ENCODE assay signal across 8 cellular contexts in genomic region chr1:159211331-159212136, GRCh38. TPM values are rescaled to one million over a fixed set of nuclear protein-coding genes. Genes with fewer than 3 reads are reported as not detected.
A peak's percentile ranks its signal among the peaks of the same experiment; 100 is the strongest.
DNase-seq lines count a peak whose midpoint lies in the region; ATAC-seq and TF ChIP-seq lines count a peak whose summit lies in the region.

No MANE protein-coding gene starts in this region.

- ATAC-seq in GM19452 (IDR thresholded peaks at IDR 0.05; ENCODE audit: unreplicated experiment): no peak

- TF ChIP-seq CTCF in 22Rv1 (IDR thresholded peaks at IDR 0.05): peak; percentile 99
- TF ChIP-seq CTCF in fibroblast of the aortic adventitia (IDR thresholded peaks at IDR 0.05; ENCODE audit: insufficient read depth, low read length): peak; percentile 80

- DNase-seq in GM03348 (ENCODE audit: low spot score) (peak; percentile 30), NCI-H2171 treated with DMSO at 0.1 percent for 48 hours (lab: John Stamatoyannopoulos, UW) (peak; percentile 7), fibroblast of the aortic adventitia (ENCODE audit: low read depth) (peak; percentile 31), renal cortical epithelial cell (ENCODE audit: low read depth) (peak; percentile 79), GM19238 (ENCODE audit: insufficient read length, low spot score) (no peak)
- peak; percentile 45 for DNase-seq in activated CD8-positive, alpha-beta memory T cell treated with anti-CD3 and anti-CD28 coated beads, Interleukin-2, amount 50 U/mL, for 4 hours

- no peak overlapping the region for H3K27ac ChIP-seq in 22Rv1

- H3K4me3 ChIP-seq in fibroblast of the aortic adventitia (ENCODE audit: low read depth, low read length): no peak overlapping the region

RNA-seq across cellular contexts. Expression of gene ACKR1, which starts 6.9 kb away (rescaled TPM):
- total RNA-seq in fibroblast of the aortic adventitia (ENCODE audit: low replicate concordance) (not detected in 2 replicates), renal cortical epithelial cell (not detected in 2 replicates)

RNA-seq across cellular contexts. Expression of gene CADM3, which starts 40.1 kb away (rescaled TPM):
- 6.0 TPM in 1 of 2 replicates, not detected in the other for total RNA-seq in fibroblast of the aortic adventitia (ENCODE audit: low replicate concordance)
- total RNA-seq in renal cortical epithelial cell: under 0.01 and 0.85 TPM in 2 replicates
